ENCODE assay signal across 19 cellular contexts in the genomic region with DNA sequence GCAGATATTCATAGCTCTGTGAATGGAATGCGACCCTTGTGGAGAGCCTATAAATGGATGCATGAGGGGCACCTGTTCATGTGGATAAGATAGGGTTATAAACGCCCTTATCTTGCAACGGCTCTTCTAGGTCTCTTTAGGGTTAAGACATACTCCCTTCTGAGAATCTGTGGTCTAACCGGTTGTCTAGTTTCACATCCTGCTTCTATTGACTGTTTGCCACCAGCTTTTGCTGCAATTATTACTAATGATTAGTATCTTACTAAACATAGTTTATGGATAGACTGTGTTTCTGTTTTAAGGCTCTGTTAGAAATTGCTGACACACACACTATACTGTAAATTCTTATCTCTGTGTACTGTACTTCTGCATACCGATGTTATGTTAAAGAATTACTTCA.
"Had no signal": no experiment of that assay in that cellular context is flagged by ENCODE, and none has a peak within 500 bp of the region (broad histone marks: within the 10 kb centered on the region; RNA-seq: fewer than 3 reads in every experiment).

No MANE protein-coding gene starts in this region.

- ATAC-seq: gastroesophageal sphincter; left cardiac atrium; lower lobe of right lung; natural killer cell; sciatic nerve; stimulated activated naive B cell treated with anti-CD40 and anti-IgM and Interleukin-4, amounts not matched to agents 10 μg/mL and 1 μg/mL and 100 μg/mL, for 72 hours; stimulated activated naive CD8-positive, alpha-beta T cell treated with anti-CD3 and anti-CD28 coated beads, Interleukin-15, amount 100 ng/mL, for 72 hours had no signal

- H3K27ac ChIP-seq: esophagus squamous epithelium, gastroesophageal sphincter, left ventricle myocardium inferior, lower lobe of right lung, spleen, thoracic aorta, transverse colon had no signal

- DNase-seq: esophagus squamous epithelium; foreskin fibroblast; immature natural killer cell; left cardiac atrium; left ventricle myocardium inferior; lower lobe of right lung; natural killer cell; posterior cingulate gyrus; spleen; stimulated activated CD4-positive, alpha-beta T cell treated with anti-CD3 and anti-CD28 coated beads, Interleukin-15, amount 100 ng/mL, for 24 hours; stimulated activated CD4-positive, alpha-beta T cell treated with anti-CD3 and anti-CD28 coated beads, Interleukin-1b, Interleukin-23, amount 100 ng/mL, for 48 hours; stimulated activated CD4-positive, alpha-beta T cell treated with anti-CD3 and anti-CD28 coated beads, Interleukin-4, amount 100 ng/mL, for 4 hours; stimulated activated naive B cell treated with anti-CD40 and anti-IgM and Interleukin-4, amounts not matched to agents 10 μg/mL and 1 μg/mL and 100 μg/mL, for 72 hours; stimulated activated naive CD8-positive, alpha-beta T cell treated with anti-CD3 and anti-CD28 coated beads, Interleukin-15, amount 100 ng/mL, for 72 hours; transverse colon had no signal

- H3K36me3 ChIP-seq: esophagus squamous epithelium, gastroesophageal sphincter, left ventricle myocardium inferior, lower lobe of right lung, spleen, thoracic aorta, transverse colon had no signal

- H3K4me3 ChIP-seq: esophagus squamous epithelium, gastroesophageal sphincter, left ventricle myocardium inferior, lower lobe of right lung, spleen, thoracic aorta, transverse colon had no signal

- H3K9me3 ChIP-seq: esophagus squamous epithelium, gastroesophageal sphincter, lower lobe of right lung, thoracic aorta, transverse colon had no signal

- H3K4me1 ChIP-seq: esophagus squamous epithelium, gastroesophageal sphincter, left ventricle myocardium inferior, lower lobe of right lung, spleen, transverse colon had no signal

- H3K27me3 ChIP-seq: esophagus squamous epithelium, gastroesophageal sphincter, spleen, transverse colon had no signal

- FAIRE-seq: keratinocyte had no signal
